ENCODE assay signal across 11 cellular contexts in genomic region chr10:78520737-78521430, GRCh38.
DNase-seq lines count a peak whose midpoint lies in the region; ATAC-seq, FAIRE-seq and TF ChIP-seq lines count a peak whose summit lies in the region.
"Had no signal": no experiment of that assay in that cellular context is flagged by ENCODE, and none has a peak within 500 bp of the region (broad histone marks: within the 10 kb centered on the region; RNA-seq: fewer than 3 reads in every experiment).

No MANE protein-coding gene starts in this region.

- peak overlapping the region; percentile 67 for H3K27ac Mint-ChIP-seq in mesothelial cell of epicardium

- H3K27me3 Mint-ChIP-seq in mesothelial cell of epicardium (ENCODE audit: low read depth): no peaks in the 10 kb centered on the region

- H3K4me2 ChIP-seq in K562 (ENCODE audit: insufficient read depth, low read length): no peak overlapping the region
- H3K4me2 ChIP-seq: BLaER1 treated with 17β-estradiol and CSF1 and Interleukin-3, amounts not matched to agents 10 nM and 100 nM had no signal

- peaks cover 5% of the 10 kb centered on the region for H3K9me3 Mint-ChIP-seq in mesothelial cell of epicardium

- no peak overlapping the region for H2AFZ ChIP-seq in K562 (ENCODE audit: low read depth, low read length)

- peaks cover 0 to 11% of the 10 kb centered on the region in 2 experiments; a peak in 3 of 5 replicates for H3K27me3 ChIP-seq in K562 (ENCODE audit: control insufficient read depth in 2 of 2, insufficient read depth in 2 of 2, low read length in 2 of 2)
- H3K27me3 ChIP-seq: BLaER1 treated with 17β-estradiol and CSF1 and Interleukin-3, amounts not matched to agents 10 nM and 100 nM; body of pancreas had no signal

- no peaks in the 10 kb centered on the region for H3K79me2 ChIP-seq in K562 (ENCODE audit: control insufficient read depth, insufficient read depth, low read length)

- peak in 1 of 2 experiments; percentile 41; a peak in 2 of 4 replicates for TF ChIP-seq RAD21 in K562 (CRISPR knock-in tag; conservative IDR thresholded peaks at IDR 0.05 in 1 of 2, IDR thresholded peaks at IDR 0.05 in 1 of 2)

- in situ Hi-C loops in K562 (cut with MboI): no loop called here

- no TSS peak for BruUV-seq in K562 (replicated peaks; lab: Mats Ljungman, UMichigan)

- TF ChIP-seq EP300 in K562 (IDR thresholded peaks at IDR 0.05; ENCODE audit: low read length): no peak

- H3K4me3 ChIP-seq in LNCaP clone FGC (ENCODE audit: low read depth, low read length): no peak overlapping the region
- H3K4me3 ChIP-seq in K562: no peak overlapping the region
- H3K4me3 ChIP-seq: BLaER1 treated with 17β-estradiol and CSF1 and Interleukin-3, amounts not matched to agents 10 nM and 100 nM; body of pancreas; skin epidermis had no signal

- DNase-seq in NCI-H2171 treated with DMSO at 0.1 percent for 48 hours (lab: John Stamatoyannopoulos, UW) (peak; percentile 29), NCI-H2171 (lab: John Stamatoyannopoulos, UW) (no peak), LNCaP clone FGC (ENCODE audit: low read depth) (no peak), K562 (ENCODE audit: extremely low read depth in 1 of 4, low spot score in 3 of 4) (peak in 2 of 4 experiments; percentile 16 to 18), mesothelial cell of epicardium (ENCODE audit: low spot score in 2 of 2, unreplicated experiment in 2 of 2) (no peak), C1 segment of cervical spinal cord (lab: John Stamatoyannopoulos, UW) (no peak)

- no peaks in the 10 kb centered on the region for H3K4me1 ChIP-seq in K562 (replicated peaks in 1 of 2; ENCODE audit: control insufficient read depth in 2 of 2, insufficient read depth in 2 of 2, low read length in 2 of 2)
- H3K4me1 ChIP-seq: BLaER1 treated with 17β-estradiol and CSF1 and Interleukin-3, amounts not matched to agents 10 nM and 100 nM; body of pancreas had no signal

- 0% methylated on average over 4 of the region's 4 CpGs for WGBS in K562 (ENCODE audit: insufficient coverage, low coverage, missing lambda C conversion rate)

- POLR2A ChIA-PET in K562 (lab: Yijun Ruan, JAX): no interaction called here

- H3K4me3 Mint-ChIP-seq in mesothelial cell of epicardium: no peak overlapping the region

- no peaks in the 10 kb centered on the region for H3K9me3 ChIP-seq in K562 (replicated peaks; ENCODE audit: control insufficient read depth, insufficient read depth, low read depth, low read length)
- H3K9me3 ChIP-seq: BLaER1 treated with 17β-estradiol and CSF1 and Interleukin-3, amounts not matched to agents 10 nM and 100 nM; body of pancreas had no signal

- H3K4me1 Mint-ChIP-seq in mesothelial cell of epicardium: peaks cover 20% of the 10 kb centered on the region

- H4K20me1 ChIP-seq in K562 (replicated peaks; ENCODE audit: control insufficient read depth, insufficient read depth, low read length): no peaks in the 10 kb centered on the region
- H4K20me1 ChIP-seq: BLaER1 treated with 17β-estradiol and CSF1 and Interleukin-3, amounts not matched to agents 10 nM and 100 nM had no signal

- TF ChIP-seq CTCF in LNCaP clone FGC (IDR thresholded peaks at IDR 0.05; ENCODE audit: control insufficient read depth, extremely low read depth, insufficient read depth) (peak; percentile 43), K562 (IDR thresholded peaks at IDR 0.05 in 2 of 3, conservative IDR thresholded peaks at IDR 0.05 in 1 of 3; ENCODE audit: insufficient read depth in 2 of 3, low read depth in 1 of 3, low read length in 3 of 3) (peak; percentile 25 to 49 (median 41); a peak in 4 of 6 replicates), mesothelial cell of epicardium (IDR thresholded peaks at IDR 0.05; ENCODE audit: unreplicated experiment) (peak; percentile 12)

- H3K9ac ChIP-seq in K562 (ENCODE audit: insufficient read depth in 1 of 2, low read depth in 2 of 2, low read length in 2 of 2): no peak overlapping the region
- H3K9ac ChIP-seq: BLaER1 treated with 17β-estradiol and CSF1 and Interleukin-3, amounts not matched to agents 10 nM and 100 nM had no signal

- ATAC-seq in K562: peak; percentile 73
- ATAC-seq in GM19035 (IDR thresholded peaks at IDR 0.05; ENCODE audit: unreplicated experiment): no peak
- ATAC-seq in HG02678 (IDR thresholded peaks at IDR 0.05; ENCODE audit: unreplicated experiment): no peak
- ATAC-seq: body of pancreas had no signal

- no peaks in the 10 kb centered on the region for H3K36me3 ChIP-seq in K562 (ENCODE audit: control insufficient read depth, insufficient read depth, low read length)
- H3K36me3 ChIP-seq: BLaER1 treated with 17β-estradiol and CSF1 and Interleukin-3, amounts not matched to agents 10 nM and 100 nM had no signal

- intact Hi-C loops in K562 (cut with micrococcal nuclease): no loop called here

- peaks cover 3% of the 10 kb centered on the region for H3K9me1 ChIP-seq in K562 (ENCODE audit: control insufficient read depth, insufficient read depth, low read length)

- TF ChIP-seq POLR2A in K562 (conservative IDR thresholded peaks at IDR 0.05): no peak

- H3K36me3 Mint-ChIP-seq in mesothelial cell of epicardium: peaks cover 2% of the 10 kb centered on the region

- CTCF ChIA-PET in K562 (lab: Yijun Ruan, JAX; ENCODE audit: low intra/inter-chr PET ratio): no interaction called here

- no peak overlapping the region for H3K27ac ChIP-seq in K562 (ENCODE audit: extremely low read depth, low read depth, low read length)
- H3K27ac ChIP-seq: BLaER1 treated with 17β-estradiol and CSF1 and Interleukin-3, amounts not matched to agents 10 nM and 100 nM; body of pancreas had no signal

- no peak for FAIRE-seq in K562 (lab: Jason Lieb, UNC)

TF ChIP-seq in K562, 482 proteins besides CTCF, POLR2A, EP300 and RAD21:
- TF ChIP-seq SAFB2 (IDR thresholded peaks at IDR 0.05; ENCODE audit: borderline replicate concordance, low read depth, low read length, severe bottlenecking) (no peak), NUFIP1 (IDR thresholded peaks at IDR 0.05; ENCODE audit: partially characterized antibody) (no peak), SPI1 (IDR thresholded peaks at IDR 0.05; ENCODE audit: borderline replicate concordance, low read depth, low read length) (0 out of 2 replicates have a peak, but pooled peaks have one; percentile 17)
